Comparison of ENCODE assay signal across 8 cellular contexts in the genomic region with DNA sequence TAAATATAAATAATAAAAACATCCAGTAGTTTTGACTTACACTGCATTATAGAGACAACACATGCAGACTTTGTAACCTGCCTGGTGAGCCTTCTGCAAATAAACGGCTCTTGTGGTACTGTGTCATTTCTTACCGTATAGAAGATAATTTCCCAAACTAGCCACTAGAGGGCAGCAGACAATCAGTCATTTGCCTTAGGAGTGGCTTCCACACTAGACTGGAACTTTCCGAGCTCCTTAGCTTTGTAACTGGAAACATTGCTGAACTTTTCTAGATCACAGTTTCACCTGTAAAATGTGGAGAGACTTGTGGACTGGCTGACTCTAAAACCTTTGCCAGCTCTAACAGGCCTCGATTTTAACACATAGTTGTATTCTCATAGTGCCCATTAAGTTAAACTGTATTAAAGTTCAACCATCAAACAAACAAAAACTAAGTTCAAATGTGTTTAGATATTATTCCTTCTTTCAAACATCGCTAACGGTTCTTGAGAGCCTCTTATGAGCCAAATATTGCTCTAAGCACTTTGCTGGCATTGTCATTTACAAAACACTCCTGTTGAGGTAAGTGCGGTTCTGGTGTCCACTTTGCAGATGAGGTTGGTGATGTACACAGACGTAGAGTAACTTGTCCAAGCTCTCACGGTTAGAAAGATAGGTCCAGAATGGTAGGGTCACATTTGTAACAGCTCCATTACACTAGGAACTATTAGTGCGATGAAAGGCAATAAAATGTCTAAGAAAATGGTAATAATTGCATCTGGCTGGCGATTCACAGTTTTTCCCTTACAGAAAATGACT.
A peak's percentile ranks its signal among the peaks of the same experiment; 100 is the strongest.
DNase-seq lines count a peak whose midpoint lies in the region; ATAC-seq and TF ChIP-seq lines count a peak whose summit lies in the region.

No MANE protein-coding gene starts in this region.

- H3K27me3 ChIP-seq in right atrium auricular region (no peaks in the 10 kb centered on the region), gastrocnemius medialis (no peaks in the 10 kb centered on the region)

- intact Hi-C loops in gastrocnemius medialis (cut with DNase I; ENCODE audit: low total_unique reads) = loop anchor here (1.0 to 10.0 kb wide), 6 partner anchors 137 to 676 kb away; a partner anchor contains a TSS

- no peak for TF ChIP-seq POLR2A in gastrocnemius medialis (IDR thresholded peaks at IDR 0.05)

- DNase-seq in activated gamma-delta T cell treated with Interleukin-2 at 50 U/mL for 16 hours (peak; percentile 47), activated gamma-delta T cell (lab: John Stamatoyannopoulos, UW) (no peak), NCI-H1092 (lab: John Stamatoyannopoulos, UW) (peak; percentile 68), SK-N-MC (ENCODE audit: low read depth, low spot score) (peak; percentile 84), amniotic stem cell (lab: John Stamatoyannopoulos, UW) (peak; percentile 57), right atrium auricular region (ENCODE audit: low spot score) (no peak), gastrocnemius medialis (peak; percentile 19 to 52)

- no peak overlapping the region for H3K9ac ChIP-seq in SK-N-MC (ENCODE audit: insufficient read length)

- H3K4me1 ChIP-seq in right atrium auricular region = no peaks in the 10 kb centered on the region
- H3K4me1 ChIP-seq in gastrocnemius medialis = peaks cover 0 to 7% of the 10 kb centered on the region in 2 donors

- no peak overlapping the region for H3K27ac ChIP-seq in SK-N-MC
- no peak overlapping the region for H3K27ac ChIP-seq in right atrium auricular region
- H3K27ac ChIP-seq in gastrocnemius medialis = no peak overlapping the region

- H3K4me3 ChIP-seq in SK-N-MC (no peak overlapping the region), right atrium auricular region (no peak overlapping the region), gastrocnemius medialis (no peak overlapping the region)

- TF ChIP-seq CTCF in right atrium auricular region (IDR thresholded peaks at IDR 0.05) (peak; percentile 80 to 90), gastrocnemius medialis (IDR thresholded peaks at IDR 0.05 in 4 of 5, conservative IDR thresholded peaks at IDR 0.05 in 1 of 5) (peak; percentile 82 to 93 (median 88))

- H3K36me3 ChIP-seq in SK-N-MC (ENCODE audit: insufficient read depth, low read length) (no peaks in the 10 kb centered on the region), right atrium auricular region (no peaks in the 10 kb centered on the region), gastrocnemius medialis (no peaks in the 10 kb centered on the region)

- in situ Hi-C loops in gastrocnemius medialis (cut with MboI; ENCODE audit: low sequenced_read_pairs in 4 of 4) = loop anchor here (10.0 to 25.0 kb wide), 6 partner anchors 150 to 992 kb away; a partner anchor contains a TSS

- ATAC-seq in HG02642 (IDR thresholded peaks at IDR 0.05; ENCODE audit: poor library complexity, unreplicated experiment) = peak; percentile 91
- ATAC-seq in gastrocnemius medialis = peak; percentile 97 to 99

- H3K9me3 ChIP-seq in SK-N-MC (ENCODE audit: low read depth, low read length) (no peaks in the 10 kb centered on the region), right atrium auricular region (no peaks in the 10 kb centered on the region), gastrocnemius medialis (no peaks in the 10 kb centered on the region)

Comparison
In these comparisons a context has a peak if more than half of its experiments do, and no peak if none do; other contexts are left out.
1. DNase-seq: peak in activated gamma-delta T cell treated with Interleukin-2 at 50 U/mL for 16 hours (single experiment), NCI-H1092 (single experiment), SK-N-MC (single experiment), amniotic stem cell (single experiment) and gastrocnemius medialis (2 of 2); none in activated gamma-delta T cell (single experiment) and right atrium auricular region (single experiment).